Comparison of ENCODE assay signal across 32 cellular contexts in genomic region chr12:89364631-89365030, GRCh38.
"Had no signal": no experiment of that assay in that cellular context is flagged by ENCODE, and none has a peak within 500 bp of the region (broad histone marks: within the 10 kb centered on the region; RNA-seq: fewer than 3 reads in every experiment).

No MANE protein-coding gene starts in this region.

- H3K27me3 ChIP-seq: esophagus squamous epithelium, neutrophil, ovary, suprapubic skin, transverse colon, upper lobe of right lung, uterus had no signal

- H3K4me3 Mint-ChIP-seq: effector memory CD8-positive, alpha-beta T cell; immature natural killer cell; mesothelial cell of epicardium; naive B cell; natural killer cell treated with Interleukin-12 subunit alpha and Interleukin-12 subunit beta and Interleukin-15 and Interleukin-18, amount 100 ng/mL, for 72 hours; neural crest cell; stimulated activated naive CD8-positive, alpha-beta T cell treated with anti-CD3 and anti-CD28 coated beads, Interleukin-15, amount 100 ng/mL, for 72 hours had no signal

- H3K4me1 Mint-ChIP-seq: immature natural killer cell; stimulated activated naive CD8-positive, alpha-beta T cell treated with anti-CD3 and anti-CD28 coated beads, Interleukin-15, amount 100 ng/mL, for 72 hours had no signal

- DNase-seq: cortex of kidney; effector memory CD8-positive, alpha-beta T cell; esophagus squamous epithelium; hypothalamus; immature natural killer cell; islet precursor cell; kidney glomerular epithelial cell; left colon; mesenchymal stem cell; mucosa of descending colon; naive B cell; ovary; posterior cingulate gyrus; psoas muscle; stimulated activated CD4-positive, alpha-beta T cell treated with anti-CD3 and anti-CD28 coated beads, Interleukin-12 subunit alpha, Interleukin-12 subunit beta, amount 100 ng/mL, for 4 hours; stimulated activated CD4-positive, alpha-beta T cell treated with anti-CD3 and anti-CD28 coated beads, Interleukin-1b, Interleukin-23, amount 100 ng/mL, for 48 hours; stimulated activated CD4-positive, alpha-beta T cell treated with anti-CD3 and anti-CD28 coated beads, Interleukin-4, amount 100 ng/mL, for 1 hour; stimulated activated CD8-positive, alpha-beta memory T cell treated with anti-CD3 and anti-CD28 coated beads, Interleukin-4, amount 100 ng/mL, for 48 hours; stimulated activated naive CD4-positive, alpha-beta T cell; stimulated activated naive CD8-positive, alpha-beta T cell treated with anti-CD3 and anti-CD28 coated beads, Interleukin-15, amount 100 ng/mL, for 72 hours; transverse colon; upper lobe of right lung; uterus had no signal

- H3K36me3 Mint-ChIP-seq: natural killer cell treated with Interleukin-12 subunit alpha and Interleukin-12 subunit beta and Interleukin-15 and Interleukin-18, amount 100 ng/mL, for 72 hours had no signal

- H3K9me3 ChIP-seq: esophagus squamous epithelium, mucosa of descending colon, neutrophil, ovary, psoas muscle, suprapubic skin, transverse colon, upper lobe of right lung, uterus had no signal

- H3K27ac ChIP-seq: esophagus squamous epithelium, neutrophil, ovary, psoas muscle, suprapubic skin, transverse colon, upper lobe of right lung, uterus had no signal

- H3K27me3 Mint-ChIP-seq: effector memory CD8-positive, alpha-beta T cell; naive B cell; natural killer cell treated with Interleukin-12 subunit alpha and Interleukin-12 subunit beta and Interleukin-15 and Interleukin-18, amount 100 ng/mL, for 72 hours; stimulated activated naive CD8-positive, alpha-beta T cell treated with anti-CD3 and anti-CD28 coated beads, Interleukin-15, amount 100 ng/mL, for 72 hours had no signal

- H3K36me3 ChIP-seq: esophagus squamous epithelium, ovary, suprapubic skin, transverse colon, uterus had no signal

- H3K4me3 ChIP-seq: esophagus squamous epithelium, mucosa of descending colon, ovary, psoas muscle, smooth muscle cell, suprapubic skin, transverse colon, upper lobe of right lung, uterus had no signal

- H3K9me3 Mint-ChIP-seq: effector memory CD8-positive, alpha-beta T cell; immature natural killer cell; mesothelial cell of epicardium; naive B cell; natural killer cell treated with Interleukin-12 subunit alpha and Interleukin-12 subunit beta and Interleukin-15 and Interleukin-18, amount 100 ng/mL, for 72 hours; neural crest cell; stimulated activated naive CD8-positive, alpha-beta T cell treated with anti-CD3 and anti-CD28 coated beads, Interleukin-15, amount 100 ng/mL, for 72 hours had no signal

- FAIRE-seq: endometrium, frontal cortex had no signal

- H3K27ac Mint-ChIP-seq: effector memory CD8-positive, alpha-beta T cell; immature natural killer cell; mesothelial cell of epicardium; naive B cell; natural killer cell treated with Interleukin-12 subunit alpha and Interleukin-12 subunit beta and Interleukin-15 and Interleukin-18, amount 100 ng/mL, for 72 hours; stimulated activated naive CD8-positive, alpha-beta T cell treated with anti-CD3 and anti-CD28 coated beads, Interleukin-15, amount 100 ng/mL, for 72 hours had no signal

- H3K4me1 ChIP-seq: suprapubic skin, upper lobe of right lung had no signal

- ATAC-seq: effector memory CD8-positive, alpha-beta T cell; left colon; mucosa of descending colon; natural killer cell treated with Interleukin-12 subunit alpha and Interleukin-12 subunit beta and Interleukin-15 and Interleukin-18, amount 100 ng/mL, for 72 hours; psoas muscle; sciatic nerve; stimulated activated naive CD8-positive, alpha-beta T cell treated with anti-CD3 and anti-CD28 coated beads, Interleukin-15, amount 100 ng/mL, for 72 hours; upper lobe of right lung had no signal

- H3K4me2 ChIP-seq: smooth muscle cell had no signal
